In the genomic region with DNA sequence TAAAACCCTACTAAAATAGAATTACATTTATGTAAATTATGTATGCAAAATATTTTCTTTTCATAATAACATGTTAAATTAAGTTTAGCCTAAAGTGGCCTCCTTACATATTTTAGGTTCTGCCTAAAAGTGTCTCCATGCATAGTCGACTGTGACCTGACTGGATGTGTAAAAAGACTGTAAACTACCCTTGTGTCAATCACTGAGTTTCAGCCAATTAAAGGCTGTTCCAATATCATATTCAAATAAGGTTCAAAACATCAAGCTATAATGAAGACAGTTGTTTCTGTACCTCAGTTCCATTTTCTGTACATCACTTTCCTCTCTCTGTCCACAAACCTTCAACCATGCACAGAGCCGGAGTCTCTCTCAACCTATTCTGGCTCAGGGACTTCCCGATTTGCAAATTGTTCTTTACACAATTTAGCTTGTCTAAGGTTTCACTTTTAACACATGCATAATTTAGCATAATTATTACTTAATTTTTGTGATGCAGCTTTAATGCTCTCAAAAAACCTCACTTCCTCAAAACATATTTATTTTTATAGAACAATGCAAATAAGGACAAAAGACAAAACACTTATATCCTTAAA, we compare ENCODE assay signal across 11 cellular contexts.
A peak's percentile ranks its signal among the peaks of the same experiment; 100 is the strongest.
DNase-seq lines count a peak whose midpoint lies in the region; ATAC-seq, FAIRE-seq and TF ChIP-seq lines count a peak whose summit lies in the region.
"Had no signal": no experiment of that assay in that cellular context is flagged by ENCODE, and none has a peak within 500 bp of the region (broad histone marks: within the 10 kb centered on the region; RNA-seq: fewer than 3 reads in every experiment).

No MANE protein-coding gene starts in this region.

- H3K4me1 ChIP-seq in GM12878 (ENCODE audit: control insufficient read depth, insufficient read depth, low read length): peaks cover 16% of the 10 kb centered on the region

- H2AFZ ChIP-seq in GM12878 (ENCODE audit: control insufficient read depth, low read depth, low read length): 0 out of 2 replicates have a peak overlapping the region, but pooled peaks have one; percentile 14

- SMC1A ChIA-PET in GM12878 (lab: Charles Lee; ENCODE audit: uncharacterized antibody, unreplicated experiment): interaction anchor here (0.6 to 3.2 kb wide), 23 partner anchors 9 to 275 kb away, joined by 3 to 22 read pairs (median 4); a partner anchor contains a TSS

- peak overlapping the region; percentile 72 for H3K27ac ChIP-seq in GM12878 (ENCODE audit: control insufficient read depth, insufficient read depth)
- H3K27ac ChIP-seq: left ventricle myocardium inferior had no signal

- no TSS peak for BruUV-seq in GM12878 (replicated peaks; lab: Mats Ljungman, UMichigan)

- CTCF ChIA-PET in GM12878 (lab: Yijun Ruan, JAX): interaction anchor here (1.0 to 1.3 kb wide), 3 partner anchors 21 to 100 kb away, joined by 4 to 6 read pairs (median 4); no protein-coding TSS in a partner anchor

- no peaks in the 10 kb centered on the region for H3K27me3 ChIP-seq in GM12878 (replicated peaks in 1 of 2; ENCODE audit: control insufficient read depth in 2 of 2, insufficient read depth in 2 of 2, low read length in 1 of 2)

- in situ Hi-C loops in GM12878 (cut with MboI): no loop called here

- peaks cover 14% of the 10 kb centered on the region for H3K79me2 ChIP-seq in GM12878 (ENCODE audit: control insufficient read depth, insufficient read depth, low read length)

- no peaks in the 10 kb centered on the region for H4K20me1 ChIP-seq in GM12878 (ENCODE audit: control insufficient read depth, insufficient read depth)

- peak; percentile 85 for ATAC-seq in GM18511 (IDR thresholded peaks at IDR 0.05; ENCODE audit: unreplicated experiment)
- ATAC-seq in GM21528 (IDR thresholded peaks at IDR 0.05; ENCODE audit: low FRiP score, unreplicated experiment): peak; percentile 90
- peak; percentile 82 for ATAC-seq in HG03108 (IDR thresholded peaks at IDR 0.05; ENCODE audit: unreplicated experiment)
- ATAC-seq in GM12878: peak; percentile 96

- no peak overlapping the region for H3K9ac ChIP-seq in GM12878 (ENCODE audit: control insufficient read depth, insufficient read depth, low read length)

- FAIRE-seq in GM12878 (lab: Jason Lieb, UNC) (peak; percentile 80), RCC 7860 (lab: Jason Lieb, UNC) (no peak)

- TF ChIP-seq EP300 in GM12878 (IDR thresholded peaks at IDR 0.05; ENCODE audit: borderline replicate concordance in 1 of 2, control insufficient read depth in 1 of 2, low read depth in 2 of 2, low read length in 2 of 2): peak in 1 of 2 experiments; percentile 37; a peak in 1 of 4 replicates

- no peak for TF ChIP-seq CTCF in GM12878 (IDR thresholded peaks at IDR 0.05 in 2 of 3, conservative IDR thresholded peaks at IDR 0.05 in 1 of 3; ENCODE audit: control insufficient read depth in 2 of 3, extremely low read depth in 1 of 3, insufficient read depth in 1 of 3, low read depth in 3 of 3, low read length in 3 of 3)

- no peak for TF ChIP-seq POLR2A in GM12878 (IDR thresholded peaks at IDR 0.05; ENCODE audit: low read depth, low read length)

- intact Hi-C loops in GM12878 (cut with micrococcal nuclease; ENCODE audit: unreplicated experiment): loop anchor here (2.0 to 5.0 kb wide), 2 partner anchors 60 to 192 kb away; a partner anchor contains a TSS

- WGBS in GM12878 (ENCODE audit: insufficient coverage, insufficient replicate concordance, low lambda C conversion rate, missing lambda C conversion rate): 3% methylated on average over 3 of the region's 3 CpGs

- DNase-seq in GM12878 (ENCODE audit: low read depth, low spot score): peak; percentile 78
- no peak for DNase-seq in NK-92 (lab: John Stamatoyannopoulos, UW; ENCODE audit: unreplicated experiment)
- no peak for DNase-seq in NCI-H748 (lab: John Stamatoyannopoulos, UW; ENCODE audit: unreplicated experiment)
- DNase-seq in activated gamma-delta T cell (lab: John Stamatoyannopoulos, UW): no peak
- no peak for DNase-seq in RCC 7860 (ENCODE audit: low spot score)
- DNase-seq: H7, left ventricle myocardium inferior, NCI-H2029 had no signal

- peak overlapping the region; percentile 72 for H3K4me2 ChIP-seq in GM12878 (ENCODE audit: control insufficient read depth, insufficient read depth)

- peaks cover 24% of the 10 kb centered on the region for H3K9me3 ChIP-seq in GM12878 (replicated peaks; ENCODE audit: control insufficient read depth, insufficient read depth, low read length)

- RAD21 ChIA-PET in GM12878 (lab: Charles Lee; ENCODE audit: unreplicated experiment): interaction anchor here (0.7 to 1.7 kb wide), 19 partner anchors 8 to 275 kb away, joined by 3 to 11 read pairs (median 4); a partner anchor contains a TSS

- TF ChIP-seq RAD21 in GM12878 (IDR thresholded peaks at IDR 0.05; ENCODE audit: insufficient read depth, low read depth, low read length): no peak

- peak overlapping the region; percentile 29; the same call in 1 of the 2 replicates for H3K4me3 ChIP-seq in GM12878
- H3K4me3 ChIP-seq: left ventricle myocardium inferior had no signal

- POLR2A ChIA-PET in GM12878 (lab: Charles Lee): interaction anchor here (0.7 to 1.6 kb wide), 8 partner anchors 9 to 230 kb away, joined by 3 to 7 read pairs (median 4); no protein-coding TSS in a partner anchor

- no peaks in the 10 kb centered on the region for H3K36me3 ChIP-seq in GM12878 (ENCODE audit: control insufficient read depth in 2 of 2, insufficient read depth in 2 of 2, low read length in 1 of 2)

TF ChIP-seq in GM12878, 131 proteins besides CTCF, POLR2A, EP300 and RAD21 (continues in another document):
- 0 out of 2 replicates have a peak, but pooled peaks have one; percentile 29 for TF ChIP-seq ATF7 (IDR thresholded peaks at IDR 0.05; ENCODE audit: low read depth)
- no peak for TF ChIP-seq ZSCAN29 (IDR thresholded peaks at IDR 0.05)
- TF ChIP-seq NFIC (IDR thresholded peaks at IDR 0.05; ENCODE audit: low read depth, low read length): peak; percentile 51
- TF ChIP-seq ETV6 (conservative IDR thresholded peaks at IDR 0.05 in 1 of 2, IDR thresholded peaks at IDR 0.05 in 1 of 2; ENCODE audit: borderline replicate concordance in 1 of 2, low read depth in 1 of 2): no peak
- TF ChIP-seq BCL11A (IDR thresholded peaks at IDR 0.05; ENCODE audit: low read depth, low read length): 0 out of 2 replicates have a peak, but pooled peaks have one; percentile 22
- peak; percentile 65; the same call in 1 of the 2 replicates for TF ChIP-seq MEF2A (IDR thresholded peaks at IDR 0.05; ENCODE audit: insufficient read depth, low read depth, low read length)
- no peak for TF ChIP-seq WRNIP1 (IDR thresholded peaks at IDR 0.05; ENCODE audit: borderline replicate concordance, low read depth, low read length)
- TF ChIP-seq SMARCA5 (IDR thresholded peaks at IDR 0.05): 0 out of 2 replicates have a peak, but pooled peaks have one; percentile 42
- peak; percentile 45; the same call in 1 of the 2 replicates for TF ChIP-seq MTA2 (IDR thresholded peaks at IDR 0.05; ENCODE audit: low read depth)
- TF ChIP-seq, protein P1, sequence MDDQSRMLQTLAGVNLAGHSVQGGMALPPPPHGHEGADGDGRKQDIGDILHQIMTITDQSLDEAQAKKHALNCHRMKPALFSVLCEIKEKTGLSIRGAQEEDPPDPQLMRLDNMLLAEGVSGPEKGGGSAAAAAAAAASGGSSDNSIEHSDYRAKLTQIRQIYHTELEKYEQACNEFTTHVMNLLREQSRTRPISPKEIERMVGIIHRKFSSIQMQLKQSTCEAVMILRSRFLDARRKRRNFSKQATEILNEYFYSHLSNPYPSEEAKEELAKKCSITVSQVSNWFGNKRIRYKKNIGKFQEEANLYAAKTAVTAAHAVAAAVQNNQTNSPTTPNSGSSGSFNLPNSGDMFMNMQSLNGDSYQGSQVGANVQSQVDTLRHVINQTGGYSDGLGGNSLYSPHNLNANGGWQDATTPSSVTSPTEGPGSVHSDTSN (IDR thresholded peaks at IDR 0.05; ENCODE audit: insufficient replicate concordance, low read depth, low read length): peak; percentile 87
- TF ChIP-seq RUNX3 (IDR thresholded peaks at IDR 0.05; ENCODE audit: low read length): peak; percentile 44; the same call in 1 of the 2 replicates
- TF ChIP-seq PML (IDR thresholded peaks at IDR 0.05; ENCODE audit: low read length): 0 out of 2 replicates have a peak, but pooled peaks have one; percentile 30
- TF ChIP-seq JUNB (IDR thresholded peaks at IDR 0.05): 0 out of 2 replicates have a peak, but pooled peaks have one; percentile 15
- peak; percentile 25; the same call in 1 of the 2 replicates for TF ChIP-seq PAX5 (IDR thresholded peaks at IDR 0.05; ENCODE audit: borderline replicate concordance, low read depth, low read length)
- TF ChIP-seq, protein P2, sequence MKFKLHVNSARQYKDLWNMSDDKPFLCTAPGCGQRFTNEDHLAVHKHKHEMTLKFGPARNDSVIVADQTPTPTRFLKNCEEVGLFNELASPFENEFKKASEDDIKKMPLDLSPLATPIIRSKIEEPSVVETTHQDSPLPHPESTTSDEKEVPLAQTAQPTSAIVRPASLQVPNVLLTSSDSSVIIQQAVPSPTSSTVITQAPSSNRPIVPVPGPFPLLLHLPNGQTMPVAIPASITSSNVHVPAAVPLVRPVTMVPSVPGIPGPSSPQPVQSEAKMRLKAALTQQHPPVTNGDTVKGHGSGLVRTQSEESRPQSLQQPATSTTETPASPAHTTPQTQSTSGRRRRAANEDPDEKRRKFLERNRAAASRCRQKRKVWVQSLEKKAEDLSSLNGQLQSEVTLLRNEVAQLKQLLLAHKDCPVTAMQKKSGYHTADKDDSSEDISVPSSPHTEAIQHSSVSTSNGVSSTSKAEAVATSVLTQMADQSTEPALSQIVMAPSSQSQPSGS (IDR thresholded peaks at IDR 0.05; ENCODE audit: low read length): peak; percentile 35; the same call in 1 of the 2 replicates
- TF ChIP-seq, protein P3, sequence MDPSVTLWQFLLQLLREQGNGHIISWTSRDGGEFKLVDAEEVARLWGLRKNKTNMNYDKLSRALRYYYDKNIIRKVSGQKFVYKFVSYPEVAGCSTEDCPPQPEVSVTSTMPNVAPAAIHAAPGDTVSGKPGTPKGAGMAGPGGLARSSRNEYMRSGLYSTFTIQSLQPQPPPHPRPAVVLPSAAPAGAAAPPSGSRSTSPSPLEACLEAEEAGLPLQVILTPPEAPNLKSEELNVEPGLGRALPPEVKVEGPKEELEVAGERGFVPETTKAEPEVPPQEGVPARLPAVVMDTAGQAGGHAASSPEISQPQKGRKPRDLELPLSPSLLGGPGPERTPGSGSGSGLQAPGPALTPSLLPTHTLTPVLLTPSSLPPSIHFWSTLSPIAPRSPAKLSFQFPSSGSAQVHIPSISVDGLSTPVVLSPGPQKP (IDR thresholded peaks at IDR 0.05; ENCODE audit: low read depth, low read length): no peak
